ENCODE assay signal across 6 cellular contexts in genomic region chr4:37844204-37844603, GRCh38.
"Had no signal": no experiment of that assay in that cellular context is flagged by ENCODE, and none has a peak within 500 bp of the region (broad histone marks: within the 10 kb centered on the region; RNA-seq: fewer than 3 reads in every experiment).

No MANE protein-coding gene starts in this region.

- ATAC-seq: K562 had no signal

- H3K4me3 ChIP-seq: K562 had no signal

- H3K9me3 Mint-ChIP-seq: IgD-negative memory B cell had no signal

- DNase-seq: IMR-90, KBM-7 had no signal

- H3K4me1 Mint-ChIP-seq: IgD-negative memory B cell had no signal

- H3K4me3 Mint-ChIP-seq: IgD-negative memory B cell had no signal

- H3K27ac ChIP-seq: HL-60 had no signal

- FAIRE-seq: HTR-8/SVneo, K562 had no signal

- H3K27me3 Mint-ChIP-seq: IgD-negative memory B cell had no signal
